Comparison of ENCODE assay signal across 17 cellular contexts in genomic region chr11:132202621-132203020, GRCh38.
DNase-seq lines count a peak whose midpoint lies in the region; ATAC-seq and TF ChIP-seq lines count a peak whose summit lies in the region.
"Had no signal": no experiment of that assay in that cellular context is flagged by ENCODE, and none has a peak within 500 bp of the region (broad histone marks: within the 10 kb centered on the region; RNA-seq: fewer than 3 reads in every experiment).

No MANE protein-coding gene starts in this region.

- H3K4me3 ChIP-seq in AG04449 (ENCODE audit: low read depth, low read length) = no peak overlapping the region
- no peak overlapping the region for H3K4me3 ChIP-seq in fibroblast of the aortic adventitia (ENCODE audit: low read depth, low read length)
- no peak overlapping the region for H3K4me3 ChIP-seq in uterus

- H3K4me1 ChIP-seq in uterus = no peaks in the 10 kb centered on the region

- no peak for ATAC-seq in GM19452 (IDR thresholded peaks at IDR 0.05; ENCODE audit: unreplicated experiment)

- no peaks in the 10 kb centered on the region for H3K36me3 ChIP-seq in uterus

- intact Hi-C loops in uterus (cut with DNase I; ENCODE audit: low total_unique reads) = no loop called here

- DNase-seq in AG04449 (ENCODE audit: low read depth, low spot score) (peak; percentile 24), ELR (ENCODE audit: low read depth) (peak; percentile 42), RPMI7951 (ENCODE audit: low read depth) (peak; percentile 85), fibroblast of the aortic adventitia (ENCODE audit: low read depth) (peak; percentile 22), NOMO-1 treated with dmso at 0.1 percent for 144 hours (lab: John Stamatoyannopoulos, UW; ENCODE audit: unreplicated experiment) (no peak), uterus (no peak)
- DNase-seq in stimulated activated naive CD4-positive, alpha-beta T cell (lab: John Stamatoyannopoulos, UW) = no peak
- DNase-seq: Calu3; CD4-positive, CD25-positive, alpha-beta regulatory T cell; DMS79; Karpas-422; NCI-H1417 treated with DMSO at 0.1 percent for 48 hours; NCI-H2029 treated with DMSO at 0.1 percent for 48 hours; NCI-H510A; RPMI8226 had no signal

- POLR2A ChIA-PET in AG04449 (lab: Yijun Ruan, JAX) = interaction anchor here (0.6 to 1.5 kb wide), 2 partner anchors 12 to 18 kb away, joined by 3 to 4 read pairs; no protein-coding TSS in a partner anchor

- TF ChIP-seq CTCF in AG04449 (IDR thresholded peaks at IDR 0.05; ENCODE audit: insufficient read depth, low read length, missing control alignments) (no peak), fibroblast of the aortic adventitia (IDR thresholded peaks at IDR 0.05; ENCODE audit: insufficient read depth, low read length) (no peak), uterus (IDR thresholded peaks at IDR 0.05) (no peak)

- H3K9me3 ChIP-seq in uterus = no peaks in the 10 kb centered on the region

- no peak overlapping the region for H3K27ac ChIP-seq in uterus
- H3K27ac ChIP-seq: 22Rv1 had no signal

- no peaks in the 10 kb centered on the region for H3K27me3 ChIP-seq in uterus

- TF ChIP-seq POLR2A in uterus (IDR thresholded peaks at IDR 0.05) = no peak

- CTCF ChIA-PET in AG04449 (lab: Yijun Ruan, JAX) = interaction anchor here (0.7 to 1.4 kb wide), 5 partner anchors 8 to 623 kb away, joined by 3 to 5 read pairs (median 3); no protein-coding TSS in a partner anchor

Comparison
In these comparisons a context has a peak if more than half of its experiments do, and no peak if none do; other contexts are left out.
1. DNase-seq: peak in AG04449 (single experiment), ELR (single experiment), RPMI7951 (single experiment) and fibroblast of the aortic adventitia (single experiment); none in NOMO-1 treated with dmso at 0.1 percent for 144 hours (single experiment), stimulated activated naive CD4-positive, alpha-beta T cell (0 of 6) and uterus (0 of 2).